ENCODE assay signal across 14 cellular contexts in the genomic region with DNA sequence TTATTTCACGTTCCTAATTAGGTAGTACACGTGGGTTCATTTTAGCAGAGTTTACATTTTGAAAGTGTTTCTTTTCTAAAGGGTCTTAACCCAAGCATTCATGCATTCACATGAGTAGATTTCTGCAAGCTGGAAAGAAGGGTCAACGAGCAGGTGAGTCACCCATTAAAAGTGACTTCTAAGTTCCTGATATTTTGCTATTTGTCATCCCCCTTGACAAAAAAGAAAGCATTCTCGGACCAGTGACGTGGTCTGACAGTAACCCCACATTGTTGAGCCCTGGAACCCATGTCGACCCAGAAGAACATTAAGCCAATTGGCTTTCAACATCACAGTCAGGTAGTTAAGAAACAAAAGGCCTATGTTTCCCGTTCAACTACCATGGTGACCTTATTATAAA. TPM values are rescaled to one million over a fixed set of nuclear protein-coding genes. Genes with fewer than 3 reads are reported as not detected.
"Had no signal": no experiment of that assay in that cellular context is flagged by ENCODE, and none has a peak within 500 bp of the region (broad histone marks: within the 10 kb centered on the region; RNA-seq: fewer than 3 reads in every experiment).

No MANE protein-coding gene starts in this region.

- H3K4me1 ChIP-seq: parathyroid adenoma, psoas muscle, sigmoid colon had no signal

- H2AFZ ChIP-seq: hepatocyte, parathyroid adenoma had no signal

- DNase-seq: effector memory CD8-positive, alpha-beta T cell; foreskin melanocyte; head of caudate nucleus; naive thymus-derived CD4-positive, alpha-beta T cell; nephron progenitor cell; psoas muscle; sigmoid colon; stimulated activated naive CD4-positive, alpha-beta T cell; trophoblast cell had no signal

- H3K27me3 ChIP-seq: hepatocyte, sigmoid colon had no signal

- H3K27ac ChIP-seq: hepatocyte, parathyroid adenoma, psoas muscle, sigmoid colon, skin epidermis had no signal

- H3K27ac Mint-ChIP-seq: effector memory CD8-positive, alpha-beta T cell; naive thymus-derived CD4-positive, alpha-beta T cell; nephron progenitor cell had no signal

- H3K4me2 ChIP-seq: hepatocyte had no signal

- H3K36me3 Mint-ChIP-seq: naive thymus-derived CD4-positive, alpha-beta T cell had no signal

- H3K36me3 ChIP-seq: sigmoid colon had no signal

- H3K9me3 ChIP-seq: psoas muscle, sigmoid colon had no signal

- H3K79me2 ChIP-seq: hepatocyte, parathyroid adenoma had no signal

- H3K4me3 ChIP-seq: hepatocyte, psoas muscle, sigmoid colon, skin epidermis had no signal

- H3K4me3 Mint-ChIP-seq: effector memory CD8-positive, alpha-beta T cell; naive thymus-derived CD4-positive, alpha-beta T cell; nephron progenitor cell had no signal

- H3K4me1 Mint-ChIP-seq: naive thymus-derived CD4-positive, alpha-beta T cell; nephron progenitor cell had no signal

- H3K9ac ChIP-seq: parathyroid adenoma had no signal

- H3K27me3 Mint-ChIP-seq: effector memory CD8-positive, alpha-beta T cell had no signal

- H3K9me3 Mint-ChIP-seq: effector memory CD8-positive, alpha-beta T cell had no signal

- FAIRE-seq: endothelial cell of umbilical vein had no signal

RNA-seq across cellular contexts. Expression of a gene that starts 49.6 kb away (rescaled TPM):
- total RNA-seq: endothelial cell of umbilical vein; lung microvascular endothelial cell; naive thymus-derived CD4-positive, alpha-beta T cell; psoas muscle had no signal
